Comparison of ENCODE assay signal across 9 cellular contexts in the genomic region with DNA sequence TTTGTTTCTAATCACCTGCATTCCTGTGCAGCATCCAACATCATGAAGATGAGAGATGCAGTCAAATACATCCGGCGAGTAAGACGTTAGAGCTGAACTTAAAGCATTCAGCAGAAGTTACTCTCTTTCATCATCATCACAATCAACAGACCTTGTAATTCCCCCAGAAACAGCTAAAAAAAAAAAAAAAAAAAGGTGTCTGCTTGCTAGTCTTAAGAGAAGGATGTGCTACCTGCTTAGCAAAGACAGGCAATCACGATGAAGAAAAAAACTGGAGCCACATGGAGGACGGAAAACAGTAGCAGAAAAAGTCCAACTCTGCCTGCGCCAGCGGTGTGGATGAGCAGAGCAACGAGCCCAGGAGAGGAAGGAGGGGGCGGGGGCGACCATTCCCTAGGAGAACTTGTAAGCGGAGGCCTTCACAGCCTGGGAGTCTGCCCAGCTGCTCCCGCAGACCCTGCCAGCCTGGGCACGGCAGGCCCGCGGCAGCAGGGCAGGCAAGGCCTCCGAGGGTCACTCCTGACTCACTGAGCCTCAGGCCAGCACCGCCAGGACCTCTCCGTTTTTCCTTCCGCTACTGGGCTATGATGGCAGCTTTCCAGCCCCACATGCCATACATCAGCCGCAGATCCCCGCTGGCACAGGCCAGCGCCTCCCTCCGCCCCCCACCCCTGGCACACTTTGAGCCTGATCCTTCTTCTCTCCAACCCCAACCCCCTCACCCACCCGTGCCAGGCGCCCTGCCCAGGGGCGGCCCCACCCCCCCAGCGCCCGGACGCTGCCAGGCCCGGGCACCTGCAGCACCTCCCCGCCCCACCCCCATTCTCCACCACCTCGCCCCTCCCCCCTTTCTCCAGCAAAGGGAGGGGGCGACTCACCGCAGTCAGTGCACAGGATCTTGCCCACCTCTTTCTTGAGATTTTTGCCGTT. TPM values are rescaled to one million over a fixed set of nuclear protein-coding genes. Genes with fewer than 3 reads are reported as not detected.
A peak's percentile ranks its signal among the peaks of the same experiment; 100 is the strongest.
DNase-seq lines count a peak whose midpoint lies in the region; ATAC-seq, FAIRE-seq and TF ChIP-seq lines count a peak whose summit lies in the region.
"Had no signal": no experiment of that assay in that cellular context is flagged by ENCODE, and none has a peak within 500 bp of the region (broad histone marks: within the 10 kb centered on the region; RNA-seq: fewer than 3 reads in every experiment).

No MANE protein-coding gene starts in this region.

- peak; percentile 85 for DNase-seq in NCI-H82 (lab: John Stamatoyannopoulos, UW)
- DNase-seq in NCI-H82 treated with DMSO at 0.1 percent for 48 hours (lab: John Stamatoyannopoulos, UW; ENCODE audit: unreplicated experiment) = no peak
- DNase-seq in NCI-H2171 treated with DMSO at 0.1 percent for 48 hours (lab: John Stamatoyannopoulos, UW) = peak; percentile 45
- DNase-seq in GM12878 (ENCODE audit: low read depth, low spot score) = peak; percentile 36
- DNase-seq in hypothalamus (lab: John Stamatoyannopoulos, UW) = peak in 49 of 51 donors; percentile 9 to 84 (median 64)
- peak; percentile 68 for DNase-seq in putamen (ENCODE audit: low spot score)
- DNase-seq: DND-41 had no signal

- 24% methylated on average over 22 of the region's 35 CpGs for WGBS in GM12878 (ENCODE audit: insufficient coverage, insufficient replicate concordance, low lambda C conversion rate, missing lambda C conversion rate)

- in situ Hi-C loops in GM12878 (cut with MboI) = loop anchor here (25.0 kb wide), 1 partner anchor 1571 kb away; a partner anchor contains a TSS

- no peaks in the 10 kb centered on the region for H3K27me3 ChIP-seq in GM12878 (replicated peaks in 1 of 2; ENCODE audit: control insufficient read depth in 2 of 2, insufficient read depth in 2 of 2, low read length in 1 of 2)

- POLR2A ChIA-PET in GM12878 (lab: Charles Lee) = interaction anchor here (0.5 to 2.0 kb wide), 20 partner anchors 10 to 635 kb away, joined by 3 to 21 read pairs (median 4); no protein-coding TSS in a partner anchor

- peak overlapping the region; percentile 60 for H3K9ac ChIP-seq in GM12878 (ENCODE audit: control insufficient read depth, insufficient read depth, low read length)

- no peak for TF ChIP-seq CTCF in GM12878 (IDR thresholded peaks at IDR 0.05 in 2 of 3, conservative IDR thresholded peaks at IDR 0.05 in 1 of 3; ENCODE audit: control insufficient read depth in 2 of 3, extremely low read depth in 1 of 3, insufficient read depth in 1 of 3, low read depth in 3 of 3, low read length in 3 of 3)

- peak overlapping the region; percentile 91 for H2AFZ ChIP-seq in GM12878 (ENCODE audit: control insufficient read depth, low read depth, low read length)

- SMC1A ChIA-PET in GM12878 (lab: Charles Lee; ENCODE audit: uncharacterized antibody, unreplicated experiment) = interaction anchor here (0.8 to 19.1 kb wide), 17 partner anchors 8 to 254 kb away, joined by 3 to 394 read pairs (median 6); a partner anchor contains a TSS

- TF ChIP-seq EP300 in GM12878 (IDR thresholded peaks at IDR 0.05; ENCODE audit: borderline replicate concordance in 1 of 2, control insufficient read depth in 1 of 2, low read depth in 2 of 2, low read length in 2 of 2) = no peak

- TF ChIP-seq RAD21 in GM12878 (IDR thresholded peaks at IDR 0.05; ENCODE audit: insufficient read depth, low read depth, low read length) = no peak

- H3K9me3 ChIP-seq in GM12878 (replicated peaks; ENCODE audit: control insufficient read depth, insufficient read depth, low read length) = no peaks in the 10 kb centered on the region

- TF ChIP-seq POLR2A in GM12878 (IDR thresholded peaks at IDR 0.05; ENCODE audit: low read depth, low read length) = no peak

- intact Hi-C loops in GM12878 (cut with micrococcal nuclease; ENCODE audit: unreplicated experiment) = loop anchor here (2.0 to 10.0 kb wide), 5 partner anchors 37 to 257 kb away; no protein-coding TSS in a partner anchor

- H3K27ac ChIP-seq in GM12878 (ENCODE audit: control insufficient read depth, insufficient read depth) = peak overlapping the region; percentile 43

- peak overlapping the region; percentile 79 for H3K4me2 ChIP-seq in GM12878 (ENCODE audit: control insufficient read depth, insufficient read depth)

- CTCF ChIA-PET in GM12878 (lab: Yijun Ruan, JAX) = interaction anchor here (0.9 to 9.1 kb wide), 13 partner anchors 8 to 198 kb away, joined by 3 to 123 read pairs (median 6); no protein-coding TSS in a partner anchor

- H3K4me3 ChIP-seq in GM12878 = peak overlapping the region; percentile 89

- H3K79me2 ChIP-seq in GM12878 (ENCODE audit: control insufficient read depth, insufficient read depth, low read length) = peaks cover 62% of the 10 kb centered on the region

- H3K36me3 ChIP-seq in GM12878 (ENCODE audit: control insufficient read depth in 2 of 2, insufficient read depth in 2 of 2, low read length in 1 of 2) = no peaks in the 10 kb centered on the region

- no TSS peak for BruUV-seq in GM12878 (replicated peaks; lab: Mats Ljungman, UMichigan)

- H3K4me1 ChIP-seq in GM12878 (ENCODE audit: control insufficient read depth, insufficient read depth, low read length) = peaks cover 13% of the 10 kb centered on the region

- H4K20me1 ChIP-seq in GM12878 (ENCODE audit: control insufficient read depth, insufficient read depth) = no peaks in the 10 kb centered on the region

- no peak for FAIRE-seq in GM12878 (lab: Jason Lieb, UNC)

- ATAC-seq in GM12878 = peak; percentile 5
- no peak for ATAC-seq in GM21737 (IDR thresholded peaks at IDR 0.05; ENCODE audit: unreplicated experiment)
- no peak for ATAC-seq in HG03025 (IDR thresholded peaks at IDR 0.05; ENCODE audit: low FRiP score, unreplicated experiment)

- RAD21 ChIA-PET in GM12878 (lab: Charles Lee; ENCODE audit: unreplicated experiment) = interaction anchor here (0.6 to 14.1 kb wide), 22 partner anchors 7 to 478 kb away, joined by 3 to 204 read pairs (median 5); a partner anchor contains a TSS

TF ChIP-seq in GM12878, 131 proteins besides CTCF, POLR2A, EP300 and RAD21 (continues in another document):
- TF ChIP-seq IKZF2 (IDR thresholded peaks at IDR 0.05) = peak in 1 of 2 experiments; percentile 14; a peak in 1 of 4 replicates
- TF ChIP-seq SIN3A (IDR thresholded peaks at IDR 0.05; ENCODE audit: low read depth, low read length) = 0 out of 2 replicates have a peak, but pooled peaks have one; percentile 38
- TF ChIP-seq, protein P1, sequence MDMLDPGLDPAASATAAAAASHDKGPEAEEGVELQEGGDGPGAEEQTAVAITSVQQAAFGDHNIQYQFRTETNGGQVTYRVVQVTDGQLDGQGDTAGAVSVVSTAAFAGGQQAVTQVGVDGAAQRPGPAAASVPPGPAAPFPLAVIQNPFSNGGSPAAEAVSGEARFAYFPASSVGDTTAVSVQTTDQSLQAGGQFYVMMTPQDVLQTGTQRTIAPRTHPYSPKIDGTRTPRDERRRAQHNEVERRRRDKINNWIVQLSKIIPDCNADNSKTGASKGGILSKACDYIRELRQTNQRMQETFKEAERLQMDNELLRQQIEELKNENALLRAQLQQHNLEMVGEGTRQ (IDR thresholded peaks at IDR 0.05; ENCODE audit: borderline replicate concordance, low read depth, low read length) = no peak
- TF ChIP-seq POU2F2 (IDR thresholded peaks at IDR 0.05; ENCODE audit: borderline replicate concordance, low read depth, low read length) = 0 out of 3 replicates have a peak, but pooled peaks have one; percentile 9
- TF ChIP-seq MTA2 (IDR thresholded peaks at IDR 0.05; ENCODE audit: low read depth) = 0 out of 2 replicates have a peak, but pooled peaks have one; percentile 4
- no peak for TF ChIP-seq NR2C2 (IDR thresholded peaks at IDR 0.05; ENCODE audit: borderline replicate concordance, control insufficient read depth, insufficient read length, low read depth)
- peak; percentile 17; the same call in 1 of the 2 replicates for TF ChIP-seq GATAD2B (conservative IDR thresholded peaks at IDR 0.05; ENCODE audit: low read depth)
- no peak for TF ChIP-seq ZZZ3 (IDR thresholded peaks at IDR 0.05; ENCODE audit: control insufficient read depth, insufficient read length, low read depth)

RNA-seq across cellular contexts. Expression of a gene that starts 1.3 kb away (rescaled TPM):
- total RNA-seq in GM12878 (2013; cell fraction: nucleolus; rRNA removed) = 53.8 and 54.8 TPM in 2 replicates
- 19.7 and 20.3 TPM in 2 replicates for total RNA-seq in GM12878 (2014; rRNA removed)
- total RNA-seq in GM12878 (2014; rRNA removed; fragmentation: Illumina TruSeq; extraction: Trizol) = 10.8 and 11.9 TPM in 2 replicates
- total RNA-seq in GM12878 (2021) = 21.0 and 21.7 TPM in 2 replicates
- polyA plus RNA-seq in GM12878 (2011; ENCODE audit: low read depth) = 1.5 TPM
- 3.2 and 7.3 TPM in 2 replicates for polyA plus RNA-seq in GM12878 (2011; rRNA removed)
- 7.9 and 9.5 TPM in 2 replicates for polyA plus RNA-seq in GM12878 (2011; cell fraction: cytosol; rRNA removed)
- polyA plus RNA-seq in GM12878 (2011; cell fraction: nucleus; rRNA removed) = 18.4 and 19.2 TPM in 2 replicates
- 4.3 and 4.8 TPM in 2 replicates for polyA plus RNA-seq in GM12878 (2012)
- polyA plus RNA-seq in GM12878 (2014; fragmentation: Illumina TruSeq; extraction: Trizol) = 4.9 and 11.8 TPM in 2 replicates
- polyA plus RNA-seq in GM12878 (2014; fragmentation: Nextera tagmentation; extraction: Ambion mirVana) = under 1 TPM; 0.10 to 0.15 TPM
- polyA plus RNA-seq in GM12878 (2014; rRNA removed) = 15.4 and 18.7 TPM in 2 replicates
- polyA plus RNA-seq in GM12878 (2016; fragmentation: Nextera tagmentation; extraction: Ambion mirVana) = 1 to 10 TPM; 3.1 to 3.7 TPM
- 5.3 and 9.1 TPM in 2 replicates for polyA minus RNA-seq in GM12878 (2011; rRNA and poly(A)+ RNA removed)
- polyA minus RNA-seq in GM12878 (2011; cell fraction: cytosol; rRNA and poly(A)+ RNA removed) = 3.5 and 5.5 TPM in 2 replicates
- 8.6 and 15.8 TPM in 2 replicates for polyA minus RNA-seq in GM12878 (2011; cell fraction: nucleus; rRNA and poly(A)+ RNA removed)
